11 cellular contexts compared by ENCODE assay signal in the genomic region with DNA sequence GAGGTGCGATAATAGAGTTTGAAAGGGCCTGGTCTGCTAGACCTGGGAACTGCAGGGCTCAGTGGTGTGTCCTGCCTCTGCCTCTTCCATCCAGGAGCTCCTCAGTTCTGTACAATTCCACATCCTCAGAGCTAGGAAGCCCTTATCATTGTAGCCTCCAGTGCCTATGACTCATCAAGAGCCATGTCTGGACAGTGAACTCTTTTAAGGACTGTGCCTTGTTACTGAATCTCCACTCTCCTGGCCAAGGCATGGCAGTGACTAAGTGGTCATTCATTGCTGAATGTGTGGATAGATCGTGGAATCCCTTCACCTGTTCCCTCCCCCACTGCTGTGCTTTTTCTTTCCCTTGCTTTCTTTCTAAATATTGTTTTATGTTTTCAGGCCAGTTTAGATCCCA. TPM values are rescaled to one million over a fixed set of nuclear protein-coding genes. Genes with fewer than 3 reads are reported as not detected.
DNase-seq lines count a peak whose midpoint lies in the region; ATAC-seq and TF ChIP-seq lines count a peak whose summit lies in the region.
"Had no signal": no experiment of that assay in that cellular context is flagged by ENCODE, and none has a peak within 500 bp of the region (broad histone marks: within the 10 kb centered on the region; RNA-seq: fewer than 3 reads in every experiment).

No MANE protein-coding gene starts in this region.

- DNase-seq in HFFc6 (peak; percentile 78), ascending aorta (ENCODE audit: low spot score in 2 of 2) (peak; percentile 46 to 79), left cardiac atrium (peak; percentile 35), stromal cell of bone marrow (ENCODE audit: low read depth) (peak; percentile 63), OCI-LY7 (ENCODE audit: low spot score) (no peak), NCI-H1436 (lab: John Stamatoyannopoulos, UW) (no peak)
- DNase-seq in activated CD4-positive, CD25-positive, alpha-beta regulatory T cell (lab: John Stamatoyannopoulos, UW), result no peak
- DNase-seq: activated CD4-positive, CD25-positive, alpha-beta regulatory T cell treated with anti-CD3 and anti-CD28 coated beads, Interleukin-2, amount 50 U/mL, for 72 hours; activated naive CD8-positive, alpha-beta T cell treated with anti-CD3 and anti-CD28 coated beads, Interleukin-2, amount 10 ng/mL, durations not matched to agents 7 days and 5 days had no signal

- no peak for TF ChIP-seq CTCF in HFFc6 (IDR thresholded peaks at IDR 0.05)
- TF ChIP-seq CTCF in ascending aorta (IDR thresholded peaks at IDR 0.05), result no peak
- no peak for TF ChIP-seq CTCF in OCI-LY7 (conservative IDR thresholded peaks at IDR 0.05; ENCODE audit: low read length)

- H3K27ac ChIP-seq in ascending aorta (peak overlapping the region; percentile 36 to 45), OCI-LY7 (ENCODE audit: low read depth, low read length, poor library complexity, severe bottlenecking) (no peak overlapping the region)

- POLR2A ChIA-PET in OCI-LY7 (lab: Charles Lee), result interaction anchor here (1.5 kb wide), 1 partner anchor 32 kb away, joined by 4 read pairs; no protein-coding TSS in a partner anchor

- H3K4me1 ChIP-seq in ascending aorta (peaks cover 0 to 12% of the 10 kb centered on the region in 2 donors), OCI-LY7 (ENCODE audit: insufficient read depth, low read length, poor library complexity, severe bottlenecking) (no peaks in the 10 kb centered on the region)

- no peaks in the 10 kb centered on the region for H3K27me3 ChIP-seq in ascending aorta

- H3K9me2 ChIP-seq in OCI-LY7 (ENCODE audit: insufficient read depth, low read length), result no peaks in the 10 kb centered on the region

- H3K4me1 Mint-ChIP-seq in HFFc6 (ENCODE audit: low read depth), result peaks cover 29% of the 10 kb centered on the region

- H3K36me3 ChIP-seq in ascending aorta (peaks cover 0 to 5% of the 10 kb centered on the region in 2 donors), OCI-LY7 (ENCODE audit: insufficient read depth, low read length) (no peaks in the 10 kb centered on the region)

- H3K79me2 ChIP-seq in OCI-LY7 (ENCODE audit: insufficient read depth, low read depth, low read length), result no peaks in the 10 kb centered on the region

- H3K36me3 Mint-ChIP-seq in HFFc6 (ENCODE audit: low read depth), result no peaks in the 10 kb centered on the region
- H3K36me3 Mint-ChIP-seq: activated naive CD8-positive, alpha-beta T cell treated with anti-CD3 and anti-CD28 coated beads, Interleukin-2, amount 10 ng/mL, durations not matched to agents 7 days and 5 days had no signal

- peak in 1 of 2 donors; percentile 91 for ATAC-seq in left cardiac atrium
- no peak for ATAC-seq in HG02973 (IDR thresholded peaks at IDR 0.05; ENCODE audit: unreplicated experiment)

- no peaks in the 10 kb centered on the region for H3K9me3 ChIP-seq in ascending aorta
- H3K9me3 ChIP-seq in OCI-LY7 (ENCODE audit: low read length), result no peaks in the 10 kb centered on the region

- no peak overlapping the region for H3K4me2 ChIP-seq in OCI-LY7 (ENCODE audit: low read length)

- H3K4me3 Mint-ChIP-seq in HFFc6, result no peak overlapping the region
- H3K4me3 Mint-ChIP-seq: activated naive CD8-positive, alpha-beta T cell treated with anti-CD3 and anti-CD28 coated beads, Interleukin-2, amount 10 ng/mL, durations not matched to agents 7 days and 5 days; neural crest cell had no signal

- H2AFZ ChIP-seq in OCI-LY7 (ENCODE audit: low read length), result no peak overlapping the region

- H3K4me3 ChIP-seq in ascending aorta (no peak overlapping the region), OCI-LY7 (ENCODE audit: low read depth, low read length, poor library complexity, severe bottlenecking) (no peak overlapping the region)

- no peak overlapping the region for H3K27ac Mint-ChIP-seq in HFFc6
- H3K27ac Mint-ChIP-seq: activated naive CD8-positive, alpha-beta T cell treated with anti-CD3 and anti-CD28 coated beads, Interleukin-2, amount 10 ng/mL, durations not matched to agents 7 days and 5 days had no signal

- intact Hi-C loops in ascending aorta (cut with DNase I), result loop anchor here (1.0 kb wide), 1 partner anchor 12 kb away; no protein-coding TSS in a partner anchor
- intact Hi-C loops in left cardiac atrium (cut with DNase I), result no loop called here
- intact Hi-C loops in OCI-LY7 (cut with micrococcal nuclease; ENCODE audit: unreplicated experiment), result no loop called here

- BruUV-seq in OCI-LY7 (replicated peaks; lab: Mats Ljungman, UMichigan), result no TSS peak

- no peaks in the 10 kb centered on the region for H3K9me3 Mint-ChIP-seq in HFFc6
- H3K9me3 Mint-ChIP-seq: activated naive CD8-positive, alpha-beta T cell treated with anti-CD3 and anti-CD28 coated beads, Interleukin-2, amount 10 ng/mL, durations not matched to agents 7 days and 5 days; neural crest cell had no signal

- no peaks in the 10 kb centered on the region for H4K20me1 ChIP-seq in OCI-LY7 (ENCODE audit: insufficient read depth, low read length)

- CTCF ChIA-PET in OCI-LY7 (lab: Charles Lee; ENCODE audit: unreplicated experiment), result no interaction called here

- H3K27me3 Mint-ChIP-seq in HFFc6 (ENCODE audit: insufficient read depth), result peaks cover 22% of the 10 kb centered on the region

RNA-seq across cellular contexts. Expression of a gene that starts 2.9 kb away (rescaled TPM):
- total RNA-seq in HFFc6 (2021; fragmentation: NEBNext Ultra II Directional; extraction: Animal tissue kit (Norgen Biotek cat#: 25700)), result 1 to 10 TPM in 1 of 6 experiments, under 1 TPM in 5; 0.14 to 1.2 (median 0.96) TPM
- total RNA-seq in ascending aorta (78.9 TPM), left cardiac atrium (10 to 100 TPM; 54.5 to 72.8 TPM), OCI-LY7 (2022) (not detected in 2 replicates)
- total RNA-seq in OCI-LY7 (2014; rRNA removed; shearing (Covaris generic)), result not detected in 2 replicates
- total RNA-seq: activated naive CD8-positive, alpha-beta T cell treated with anti-CD3 and anti-CD28 coated beads, Interleukin-2, amount 10 ng/mL, durations not matched to agents 7 days and 5 days had no signal

Comparison
In these comparisons a context has a peak if more than half of its experiments do, and no peak if none do; other contexts are left out.
1. DNase-seq: peak in HFFc6 (single experiment), ascending aorta (2 of 2), left cardiac atrium (single experiment) and stromal cell of bone marrow (single experiment); none in activated CD4-positive, CD25-positive, alpha-beta regulatory T cell (0 of 4), OCI-LY7 (single experiment) and NCI-H1436 (single experiment).
2. RNA of a gene that starts 2.9 kb away (total RNA-seq): 78.9 TPM in ascending aorta (single experiment) and 54.5 to 72.8 TPM in left cardiac atrium; 0.14 to 1.2 TPM in HFFc6 and not detected in OCI-LY7; every median in the first group is over 10 times any median in the second.